In genomic region chr19:3336680-3337523, GRCh38 we compare ENCODE assay signal across 10 cellular contexts. TPM values are rescaled to one million over a fixed set of nuclear protein-coding genes. Genes with fewer than 3 reads are reported as not detected.
DNase-seq lines count a peak whose midpoint lies in the region; ATAC-seq and TF ChIP-seq lines count a peak whose summit lies in the region.
"Had no signal": no experiment of that assay in that cellular context is flagged by ENCODE, and none has a peak within 500 bp of the region (broad histone marks: within the 10 kb centered on the region; RNA-seq: fewer than 3 reads in every experiment).

No MANE protein-coding gene starts in this region.

- TF ChIP-seq EP300 in sigmoid colon (IDR thresholded peaks at IDR 0.05), result peak; percentile 95 to 99 (median 98)

- DNase-seq in Daoy (ENCODE audit: low read depth), result peak; percentile 68
- DNase-seq in left cardiac atrium, result peak; percentile 92
- DNase-seq in sigmoid colon, result peak; percentile 99
- DNase-seq in T-helper 2 cell treated with Interferon-gamma antibody and Interleukin-4, amounts not matched to agents 5 μg/mL and 100 μg/mL, for 36 hours (ENCODE audit: low spot score), result no peak
- no peak for DNase-seq in HuH-7.5 (ENCODE audit: low spot score)
- DNase-seq: NCI-H187 had no signal

- H3K27me3 ChIP-seq in sigmoid colon, result no peaks in the 10 kb centered on the region

- ATAC-seq in left cardiac atrium, result peak; percentile 94
- no peak for ATAC-seq in HG03439 (IDR thresholded peaks at IDR 0.05; ENCODE audit: unreplicated experiment)
- ATAC-seq in GM18861 (IDR thresholded peaks at IDR 0.05; ENCODE audit: unreplicated experiment), result no peak

- 17 to 45% methylated on average over 22 of the region's 22 CpGs for WGBS in sigmoid colon, 2 donors

- TF ChIP-seq CTCF in VCaP (conservative IDR thresholded peaks at IDR 0.05), result no peak
- TF ChIP-seq CTCF in sigmoid colon (IDR thresholded peaks at IDR 0.05), result no peak

- no peaks in the 10 kb centered on the region for H3K36me3 Mint-ChIP-seq in T-helper 2 cell treated with Interferon-gamma antibody and Interleukin-4, amounts not matched to agents 5 μg/mL and 100 μg/mL, for 36 hours (ENCODE audit: low read depth)

- H3K4me3 Mint-ChIP-seq in T-helper 2 cell treated with Interferon-gamma antibody and Interleukin-4, amounts not matched to agents 5 μg/mL and 100 μg/mL, for 36 hours, result no peak overlapping the region
- H3K4me3 Mint-ChIP-seq: dendritic cell treated with granulocyte-macrophage colony-stimulating factor and Interleukin-4, amounts not matched to agents 40 ng/mL and 50 ng/mL, for 4 days had no signal

- no peaks in the 10 kb centered on the region for H3K9me3 ChIP-seq in sigmoid colon

- intact Hi-C loops in left cardiac atrium (cut with DNase I) (loop anchor here in 1 of 2 donors (10.0 kb wide), 1 partner anchor 68 kb away; no protein-coding TSS in a partner anchor), sigmoid colon (cut with DNase I) (loop anchor here (1.0 to 5.0 kb wide), 4 partner anchors 22 to 92 kb away; no protein-coding TSS in a partner anchor)

- H3K27ac Mint-ChIP-seq in T-helper 2 cell treated with Interferon-gamma antibody and Interleukin-4, amounts not matched to agents 5 μg/mL and 100 μg/mL, for 36 hours, result no peak overlapping the region
- H3K27ac Mint-ChIP-seq: dendritic cell treated with granulocyte-macrophage colony-stimulating factor and Interleukin-4, amounts not matched to agents 40 ng/mL and 50 ng/mL, for 4 days had no signal

- H3K27ac ChIP-seq in VCaP (peak overlapping the region; percentile 92), sigmoid colon (peak overlapping the region; percentile 93 to 99 (median 97))

- H3K4me1 Mint-ChIP-seq in T-helper 2 cell treated with Interferon-gamma antibody and Interleukin-4, amounts not matched to agents 5 μg/mL and 100 μg/mL, for 36 hours (ENCODE audit: low read depth), result peaks cover 5% of the 10 kb centered on the region

- peaks cover 0 to 64% (median 58%) of the 10 kb centered on the region in 4 donors for H3K4me1 ChIP-seq in sigmoid colon

- no peaks in the 10 kb centered on the region for H3K9me3 Mint-ChIP-seq in T-helper 2 cell treated with Interferon-gamma antibody and Interleukin-4, amounts not matched to agents 5 μg/mL and 100 μg/mL, for 36 hours

- no peak overlapping the region for H3K4me3 ChIP-seq in sigmoid colon

- peak in 1 of 2 donors; percentile 28 for TF ChIP-seq POLR2A in sigmoid colon (IDR thresholded peaks at IDR 0.05)

- no peaks in the 10 kb centered on the region for H3K36me3 ChIP-seq in sigmoid colon

- no peaks in the 10 kb centered on the region for H3K27me3 Mint-ChIP-seq in T-helper 2 cell treated with Interferon-gamma antibody and Interleukin-4, amounts not matched to agents 5 μg/mL and 100 μg/mL, for 36 hours (ENCODE audit: low read depth)

RNA-seq across cellular contexts. Expression of gene NFIC, which starts 29.5 kb away (rescaled TPM):
- total RNA-seq in Daoy (2014; rRNA removed; shearing (Covaris generic)), result 16.0 and 20.2 TPM in 2 replicates
- 100 to 1,000 TPM; 144 to 173 TPM for total RNA-seq in left cardiac atrium
- 100 to 1,000 TPM in 1 of 4 donors, 10 to 100 TPM in 3; 63.2 to 114 (median 74.2) TPM for total RNA-seq in sigmoid colon
- 10 to 100 TPM in 2 of 3 donors, 1 to 10 TPM in 1; 9.0 to 45.7 (median 10.2) TPM for polyA plus RNA-seq in sigmoid colon

Comparison
In these comparisons a context has a peak if more than half of its experiments do, and no peak if none do; other contexts are left out.
1. DNase-seq: peak in Daoy (single experiment), left cardiac atrium (single experiment) and sigmoid colon (single experiment); none in T-helper 2 cell treated with Interferon-gamma antibody and Interleukin-4, amounts not matched to agents 5 μg/mL and 100 μg/mL, for 36 hours (single experiment) and HuH-7.5 (single experiment).
2. ATAC-seq: peak in left cardiac atrium (2 of 2); none in HG03439 (single experiment) and GM18861 (single experiment).